Comparison of ENCODE assay signal across 20 cellular contexts in the genomic region with DNA sequence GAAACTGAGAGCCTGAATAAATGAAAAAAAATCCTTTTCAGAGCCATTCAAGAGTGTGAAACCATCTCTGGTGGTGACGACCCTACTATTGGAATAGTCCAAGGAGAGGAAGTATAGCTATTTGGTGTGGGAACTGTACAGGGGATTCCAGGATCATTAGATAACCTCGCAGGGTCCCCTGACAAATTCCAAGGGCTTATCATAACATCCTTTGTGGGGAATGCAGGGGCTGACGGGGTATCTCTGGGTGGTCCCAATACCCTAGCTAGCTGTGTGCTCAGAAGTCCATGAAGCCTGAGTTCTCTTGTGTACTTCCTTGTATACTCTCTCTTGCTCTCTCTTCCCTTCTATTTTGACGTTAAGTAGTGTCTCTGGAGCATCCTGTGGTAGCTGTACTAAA. TPM values are rescaled to one million over a fixed set of nuclear protein-coding genes. Genes with fewer than 3 reads are reported as not detected.
DNase-seq lines count a peak whose midpoint lies in the region; ATAC-seq, FAIRE-seq and TF ChIP-seq lines count a peak whose summit lies in the region.
"Had no signal": no experiment of that assay in that cellular context is flagged by ENCODE, and none has a peak within 500 bp of the region (broad histone marks: within the 10 kb centered on the region; RNA-seq: fewer than 3 reads in every experiment).

No MANE protein-coding gene starts in this region.

- ATAC-seq in A549: no peak
- no peak for ATAC-seq in IMR-90 (ENCODE audit: low read depth)
- no peak for ATAC-seq in GM18502 (IDR thresholded peaks at IDR 0.05; ENCODE audit: poor library complexity, unreplicated experiment)
- ATAC-seq: GM12878 had no signal

- TF ChIP-seq CTCF in A549 (IDR thresholded peaks at IDR 0.05): no peak
- no peak for TF ChIP-seq CTCF in IMR-90 (conservative IDR thresholded peaks at IDR 0.05; ENCODE audit: low read depth, low read length)
- no peak for TF ChIP-seq CTCF in endothelial cell of umbilical vein (IDR thresholded peaks at IDR 0.05; ENCODE audit: extremely low read depth in 1 of 2, insufficient read depth in 1 of 2, low read depth in 1 of 2, low read length in 2 of 2)

- H2BK15ac ChIP-seq in IMR-90 (ENCODE audit: low read depth, low read length): peak overlapping the region; percentile 83; the same call in 2 of the 3 replicates

- 0 out of 2 replicates have a peak overlapping the region, but pooled peaks have one; percentile 21 for H3K18ac ChIP-seq in IMR-90 (ENCODE audit: low read depth, low read length)

- H3K4ac ChIP-seq in IMR-90 (ENCODE audit: low read depth, low read length): peak overlapping the region; percentile 4; the same call in 1 of the 2 replicates

- FAIRE-seq in A549 (lab: Jason Lieb, UNC): peak; percentile 49
- FAIRE-seq in endothelial cell of umbilical vein (lab: Jason Lieb, UNC): peak; percentile 40
- FAIRE-seq: GM12878, GM18507, H54 had no signal

- H3K4me1 ChIP-seq in A549 (peaks cover 50% of the 10 kb centered on the region), IMR-90 (ENCODE audit: control insufficient read depth, insufficient read depth, low read length) (peaks cover 23% of the 10 kb centered on the region), SJCRH30 (peaks cover 36% of the 10 kb centered on the region), endothelial cell of umbilical vein (ENCODE audit: control insufficient read depth, extremely low read depth, insufficient read depth, low read length) (peaks cover 32% of the 10 kb centered on the region)
- H3K4me1 ChIP-seq: HAP-1 had no signal

- no TSS peak for BruUV-seq in IMR-90 (replicated peaks; lab: Mats Ljungman, UMichigan)
- BruUV-seq in endothelial cell of umbilical vein (replicated peaks; lab: Mats Ljungman, UMichigan): no TSS peak

- no peaks in the 10 kb centered on the region for H3K79me2 ChIP-seq in endothelial cell of umbilical vein (ENCODE audit: control insufficient read depth, insufficient read depth, low read length)

- H2BK20ac ChIP-seq in IMR-90 (ENCODE audit: low read depth, low read length): peak overlapping the region; percentile 20; the same call in 1 of the 2 replicates

- H3K4me2 ChIP-seq in A549 (no peak overlapping the region), IMR-90 (ENCODE audit: low read depth, low read length) (no peak overlapping the region), endothelial cell of umbilical vein (ENCODE audit: insufficient read depth, low read length) (no peak overlapping the region)

- no peak overlapping the region for H2AFZ ChIP-seq in IMR-90 (replicated peaks; ENCODE audit: low read length, poor library complexity)
- H2AFZ ChIP-seq in endothelial cell of umbilical vein (ENCODE audit: low read depth, low read length): no peak overlapping the region

- H3K9ac ChIP-seq in IMR-90 (ENCODE audit: low read depth, low read length) (no peak overlapping the region), endothelial cell of umbilical vein (replicated peaks; ENCODE audit: extremely low read depth, insufficient read depth, low read length) (no peak overlapping the region)

- no peak overlapping the region for H4K5ac ChIP-seq in IMR-90 (ENCODE audit: low read depth, low read length)

- CTCF ChIA-PET in A549 (lab: Yijun Ruan, JAX): interaction anchor here (1.0 kb wide), 1 partner anchor 151 kb away, joined by 3 read pairs; no protein-coding TSS in a partner anchor
- CTCF ChIA-PET in IMR-90 (lab: Yijun Ruan, JAX): no interaction called here
- CTCF ChIA-PET in endothelial cell of umbilical vein (lab: Charles Lee): no interaction called here

- no peak overlapping the region for H3K23ac ChIP-seq in IMR-90 (ENCODE audit: low read depth, low read length)

- intact Hi-C loops in IMR-90 (cut with micrococcal nuclease) (no loop called here), endothelial cell of umbilical vein (cut with micrococcal nuclease) (loop anchor here (5.0 kb wide), 1 partner anchor 80 kb away; no protein-coding TSS in a partner anchor), posterior vena cava (cut with DNase I) (no loop called here)

- dilution Hi-C loops in IMR-90 (cut with HindIII; ENCODE audit: low sequenced_read_pairs, unreplicated experiment) (no loop called here), endothelial cell of umbilical vein (cut with MboI; ENCODE audit: extremely low pct_ligation_motif_present, low sequenced_read_pairs) (no loop called here)

- in situ Hi-C loops in IMR-90 (cut with MboI; ENCODE audit: low sequenced_read_pairs): no loop called here

- no peak overlapping the region for H4K8ac ChIP-seq in IMR-90 (ENCODE audit: low read depth in 2 of 2, low read length in 2 of 2)

- H3K56ac ChIP-seq in IMR-90 (ENCODE audit: extremely low read depth, insufficient read depth, low read length): no peak overlapping the region

- TF ChIP-seq RAD21 in A549 (conservative IDR thresholded peaks at IDR 0.05 in 1 of 2, IDR thresholded peaks at IDR 0.05 in 1 of 2): no peak
- TF ChIP-seq RAD21 in IMR-90 (IDR thresholded peaks at IDR 0.05; ENCODE audit: low read length): no peak

- 0 out of 2 replicates have a peak overlapping the region, but pooled peaks have one; percentile 25 for H4K91ac ChIP-seq in IMR-90 (ENCODE audit: insufficient read depth, low read depth, low read length)

- DNase-seq in A549 (ENCODE audit: low read depth in 1 of 2, low spot score in 1 of 2) (no peak), IMR-90 (no peak), SJCRH30 (peak in 1 of 2 experiments; percentile 36), endothelial cell of umbilical vein (ENCODE audit: low read depth, low spot score) (no peak), NAMALWA (ENCODE audit: low spot score) (no peak), DMS 273 (lab: John Stamatoyannopoulos, UW; ENCODE audit: unreplicated experiment) (no peak), posterior vena cava (ENCODE audit: low spot score) (no peak)
- DNase-seq: 8988T; C1 segment of cervical spinal cord; Caco-2; CD4-positive, alpha-beta memory T cell; DMS 273 treated with DMSO at 0.1 percent for 48 hours; DMS79; EL; GOT3 had no signal

- H3K27ac ChIP-seq in A549 (peak overlapping the region; percentile 97 to 98), IMR-90 (ENCODE audit: insufficient read depth, low read length) (no peak overlapping the region), SJCRH30 (peak overlapping the region; percentile 55; the same call in 1 of the 2 replicates), endothelial cell of umbilical vein (ENCODE audit: insufficient read depth, low read depth, low read length) (peak overlapping the region; percentile 93)

- H3K9me1 ChIP-seq in IMR-90 (ENCODE audit: insufficient read depth, low read length) (peaks cover 19% of the 10 kb centered on the region; the same call in 1 of the 2 replicates), endothelial cell of umbilical vein (replicated peaks; ENCODE audit: control insufficient read depth, extremely low read depth, insufficient read depth, low read length) (no peaks in the 10 kb centered on the region)

- H2AK5ac ChIP-seq in IMR-90 (ENCODE audit: low read depth, low read length): peak overlapping the region; percentile 27

- H3K36me3 ChIP-seq in IMR-90 (ENCODE audit: control insufficient read depth, insufficient read depth, low read length) (no peaks in the 10 kb centered on the region), SJCRH30 (no peaks in the 10 kb centered on the region), endothelial cell of umbilical vein (ENCODE audit: control insufficient read depth in 2 of 2, extremely low read depth in 1 of 2, insufficient read depth in 2 of 2, low read length in 2 of 2) (no peaks in the 10 kb centered on the region)
- H3K36me3 ChIP-seq: HAP-1 had no signal

- H3K4me3 ChIP-seq in A549 (no peak overlapping the region), IMR-90 (ENCODE audit: insufficient read depth, low read depth, low read length) (no peak overlapping the region), SJCRH30 (no peak overlapping the region), endothelial cell of umbilical vein (replicated peaks in 1 of 3; ENCODE audit: insufficient read depth in 1 of 3, low read depth in 1 of 3, low read length in 3 of 3) (no peak overlapping the region)
- H3K4me3 ChIP-seq: GM12878, HAP-1 had no signal

- H3K9me3 ChIP-seq in A549 (peaks cover 10% of the 10 kb centered on the region; the same call in 2 of the 3 replicates), IMR-90 (ENCODE audit: control insufficient read depth, insufficient read depth, low read length) (no peaks in the 10 kb centered on the region), SJCRH30 (replicated peaks) (no peaks in the 10 kb centered on the region), endothelial cell of umbilical vein (replicated peaks; ENCODE audit: control insufficient read depth, insufficient read depth, low read length) (no peaks in the 10 kb centered on the region)
- H3K9me3 ChIP-seq: Caco-2, HAP-1 had no signal

- TF ChIP-seq POLR2A in A549 (IDR thresholded peaks at IDR 0.05; ENCODE audit: low read length): no peak
- no peak for TF ChIP-seq POLR2A in IMR-90 (IDR thresholded peaks at IDR 0.05; ENCODE audit: low read depth, low read length)
- no peak for TF ChIP-seq POLR2A in endothelial cell of umbilical vein (IDR thresholded peaks at IDR 0.05; ENCODE audit: low read depth, low read length)

- H3K79me1 ChIP-seq in IMR-90 (ENCODE audit: low read depth in 1 of 2, low read length in 2 of 2): no peaks in the 10 kb centered on the region

- no peaks in the 10 kb centered on the region for H4K20me1 ChIP-seq in IMR-90 (ENCODE audit: insufficient read depth, low read length)
- H4K20me1 ChIP-seq in endothelial cell of umbilical vein (replicated peaks; ENCODE audit: control insufficient read depth, extremely low read depth, insufficient read depth, low read length): no peaks in the 10 kb centered on the region

- POLR2A ChIA-PET in A549 (lab: Yijun Ruan, JAX): no interaction called here
- POLR2A ChIA-PET in IMR-90 (lab: Charles Lee; ENCODE audit: unreplicated experiment): no interaction called here
- POLR2A ChIA-PET in endothelial cell of umbilical vein (lab: Charles Lee): no interaction called here

- H3K14ac ChIP-seq in IMR-90 (replicated peaks; ENCODE audit: low read depth, low read length): no peak overlapping the region

- H2BK120ac ChIP-seq in IMR-90 (ENCODE audit: low read depth, low read length): peak overlapping the region; percentile 8; the same call in 1 of the 2 replicates

- TF ChIP-seq EP300 in A549 (IDR thresholded peaks at IDR 0.05): no peak

- H2BK5ac ChIP-seq in IMR-90 (ENCODE audit: low read depth, low read length, poor library complexity, severe bottlenecking): no peak overlapping the region

- WGBS in A549 (ENCODE audit: missing lambda C conversion rate): 97% methylated on average over 4 of the region's 4 CpGs
- no CpG with 5 or more reads among the region's 4 CpGs for WGBS in IMR-90 (ENCODE audit: extremely low coverage in 2 of 2, insufficient read length in 1 of 2), 2 experiments

- no peak overlapping the region for H2AK9ac ChIP-seq in IMR-90 (replicated peaks; ENCODE audit: low read depth, low read length, poor library complexity)

- no peaks in the 10 kb centered on the region for H3K27me3 ChIP-seq in IMR-90 (ENCODE audit: control insufficient read depth, insufficient read depth, low read length)
- H3K27me3 ChIP-seq in SJCRH30: no peaks in the 10 kb centered on the region
- H3K27me3 ChIP-seq in endothelial cell of umbilical vein (ENCODE audit: control insufficient read depth in 2 of 2, insufficient read depth in 2 of 2, low read length in 2 of 2): no peaks in the 10 kb centered on the region

RNA-seq across cellular contexts. Expression of a gene that starts 13.8 kb away (rescaled TPM):
- 2.6 and 2.9 TPM in 2 replicates for polyA plus RNA-seq in A549 (2011; rRNA removed)
- polyA plus RNA-seq in A549 (2012; cell fraction: cytosol; rRNA removed): 2.1 and 2.4 TPM in 2 replicates
- 2.8 and 3.3 TPM in 2 replicates for polyA plus RNA-seq in A549 (2012; cell fraction: nucleus; rRNA removed)
- polyA plus RNA-seq in A549 (2017; fragmentation: RNase III; extraction: RNeasy Plus Mini Kit Qiagen cat#74134 plus additional on column Dnase treatment): 0.79 to 1.4 TPM (median 0.87 TPM) in 3 replicates
- polyA minus RNA-seq in A549 (2011; rRNA and poly(A)+ RNA removed): 1.7 and 2.0 TPM in 2 replicates
- total RNA-seq in IMR-90 (2012; rRNA removed): 0.28 and 0.36 TPM in 2 replicates
- 0.65 and 0.74 TPM in 2 replicates for polyA plus RNA-seq in IMR-90 (2012; rRNA removed)
- 0.15 and 0.66 TPM in 2 replicates for polyA plus RNA-seq in IMR-90 (2012; cell fraction: cytosol; rRNA removed)
- 0.16 and 0.36 TPM in 2 replicates for polyA plus RNA-seq in IMR-90 (2012; cell fraction: nucleus; rRNA removed; ENCODE audit: low replicate concordance)
- total RNA-seq in SJCRH30 (2014; rRNA removed; shearing (Covaris generic)): 2.7 and 4.0 TPM in 2 replicates
- total RNA-seq in endothelial cell of umbilical vein: 0.58 and 0.81 TPM in 2 replicates
- 2.4 and 2.8 TPM in 2 replicates for polyA plus RNA-seq in endothelial cell of umbilical vein
- polyA plus RNA-seq in endothelial cell of umbilical vein (2011; cell fraction: cytosol; rRNA removed): 1.6 and 2.1 TPM in 2 replicates
- 0.74 and 0.78 TPM in 2 replicates for polyA plus RNA-seq in endothelial cell of umbilical vein (2011; cell fraction: nucleus; rRNA removed)
- polyA plus RNA-seq in endothelial cell of umbilical vein (2012): 0.54 and 0.56 TPM in 2 replicates
- polyA minus RNA-seq in endothelial cell of umbilical vein: 0.40 and 1.8 TPM in 2 replicates
- polyA minus RNA-seq in endothelial cell of umbilical vein (2011; cell fraction: cytosol; rRNA and poly(A)+ RNA removed): not detected
- 0.38 TPM in 1 of 2 replicates, not detected in the other for polyA minus RNA-seq in endothelial cell of umbilical vein (2011; cell fraction: nucleus; rRNA and poly(A)+ RNA removed)
- total RNA-seq in posterior vena cava: not detected
- total RNA-seq: CD4-positive, alpha-beta memory T cell had no signal
- polyA plus RNA-seq: CD4-positive, alpha-beta memory T cell had no signal
